ENCODE assay signal across 8 cellular contexts in the genomic region with DNA sequence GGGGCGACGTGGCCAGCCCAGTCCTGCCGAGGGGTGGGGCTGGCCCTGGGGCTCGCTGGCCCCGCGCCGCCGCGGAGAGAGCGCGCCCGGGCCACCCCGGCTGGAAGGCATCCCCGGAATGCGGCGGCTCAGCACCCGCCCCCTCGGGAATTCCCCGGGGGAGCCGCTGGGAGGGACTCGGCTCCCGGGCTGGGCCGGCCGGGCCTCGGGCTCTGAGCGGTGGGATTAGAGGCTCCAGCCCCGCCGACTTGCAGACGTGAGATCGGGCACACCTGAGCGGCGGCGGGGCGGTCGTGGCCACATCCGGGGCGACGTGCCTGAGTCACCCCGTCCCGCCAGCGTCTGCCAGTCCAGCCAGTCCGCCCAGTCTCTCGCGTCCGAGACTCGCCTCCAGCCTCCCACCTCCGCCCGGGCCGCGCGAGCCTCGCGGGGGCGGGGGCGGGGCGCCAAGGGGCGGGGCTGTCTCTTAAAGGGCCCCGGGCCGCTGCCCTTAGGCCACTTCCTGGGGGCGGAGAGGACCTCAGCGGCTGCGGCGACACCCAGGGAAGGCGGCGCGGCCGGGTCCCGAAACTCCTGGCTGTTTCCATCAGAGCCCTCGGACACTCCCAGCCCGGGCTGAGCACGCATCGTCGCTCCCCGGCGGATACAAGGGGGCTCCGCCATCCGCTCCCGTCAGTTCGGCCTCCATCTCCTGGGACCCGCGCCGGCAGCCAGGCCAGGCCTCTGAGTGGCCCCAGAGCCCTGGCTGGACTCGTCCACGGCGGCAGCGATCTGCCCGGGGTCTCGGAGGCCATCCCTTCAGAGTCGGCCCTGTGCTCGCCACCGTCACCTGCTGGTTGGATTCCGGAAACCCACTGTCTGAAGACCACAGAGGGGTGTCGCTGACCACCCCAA.
DNase-seq lines count a peak whose midpoint lies in the region; ATAC-seq, FAIRE-seq and TF ChIP-seq lines count a peak whose summit lies in the region.

A gene (plus strand): TSS at position 498 of the 894 bp plus-strand sequence.

- peak within 1 kb of the TSS; percentile 89 for H3K4me3 Mint-ChIP-seq in nephron progenitor cell

- peak within 1 kb of the TSS; percentile 98 for H3K27ac ChIP-seq in subcutaneous abdominal adipose tissue (ENCODE audit: low read depth, low read length)

- peaks cover 7% of the 10 kb centered on the region for H3K27me3 Mint-ChIP-seq in nephron progenitor cell (ENCODE audit: low read depth, poor library complexity)

- DNase-seq in AG09309 (ENCODE audit: low read depth) (peak; percentile 65), RCC 7860 (ENCODE audit: low spot score) (peak; percentile 94), fibroblast of the conjunctiva (ENCODE audit: low read depth) (peak; percentile 72), nephron progenitor cell (peak; percentile 90)
- DNase-seq in activated effector memory CD4-positive, alpha-beta T cell treated with anti-CD3 and anti-CD28 coated beads, Interleukin-2, amount 50 U/mL, for 16 hours: peak; percentile 90

- no peaks in the 10 kb centered on the region for H3K36me3 ChIP-seq in subcutaneous abdominal adipose tissue (ENCODE audit: control insufficient read depth in 5 of 5, insufficient read depth in 5 of 5, low read length in 5 of 5)

- H3K9me3 Mint-ChIP-seq in nephron progenitor cell: no peaks in the 10 kb centered on the region

- no peaks in the 10 kb centered on the region for H3K9me3 ChIP-seq in subcutaneous abdominal adipose tissue (ENCODE audit: control insufficient read depth in 5 of 5, low read length in 5 of 5)

- H3K4me1 Mint-ChIP-seq in nephron progenitor cell: peaks cover 61% of the 10 kb centered on the region

- peaks cover 3 to 63% (median 56%) of the 10 kb centered on the region in 5 donors for H3K4me1 ChIP-seq in subcutaneous abdominal adipose tissue (ENCODE audit: control insufficient read depth in 5 of 5, insufficient read depth in 5 of 5, low read length in 5 of 5)

- ATAC-seq in GM19025 (IDR thresholded peaks at IDR 0.05; ENCODE audit: low read depth, unreplicated experiment) (peak; percentile 65), HG03280 (IDR thresholded peaks at IDR 0.05; ENCODE audit: unreplicated experiment) (peak; percentile 61)

- H3K4me3 ChIP-seq in AG09309 (ENCODE audit: control insufficient read depth, low read depth, low read length) (peak within 1 kb of the TSS; percentile 93), subcutaneous abdominal adipose tissue (ENCODE audit: low read depth in 1 of 5, low read length in 5 of 5) (peak within 1 kb of the TSS; percentile 76 to 87 (median 79))

- no peaks in the 10 kb centered on the region for H3K27me3 ChIP-seq in subcutaneous abdominal adipose tissue (ENCODE audit: control insufficient read depth in 5 of 5, insufficient read depth in 4 of 5, low read length in 5 of 5)

- H3K9ac ChIP-seq in subcutaneous abdominal adipose tissue (ENCODE audit: low read length in 5 of 5): peak within 1 kb of the TSS; percentile 84 to 92 (median 87)

- H3K27ac Mint-ChIP-seq in nephron progenitor cell: peak within 1 kb of the TSS; percentile 78

- FAIRE-seq in RCC 7860 (lab: Jason Lieb, UNC): no peak

- TF ChIP-seq CTCF in AG09309 (IDR thresholded peaks at IDR 0.05; ENCODE audit: control insufficient read depth, insufficient read depth, low read depth, low read length, missing control alignments): peak; percentile 72
- peak; percentile 64 for TF ChIP-seq CTCF in nephron progenitor cell (IDR thresholded peaks at IDR 0.05)

- no peaks in the 10 kb centered on the region for H3K36me3 Mint-ChIP-seq in nephron progenitor cell (ENCODE audit: low read depth)

Comparison
In these comparisons a context has a peak if more than half of its experiments do, and no peak if none do; other contexts are left out.
1. Peak in every context shown above with its lines: DNase-seq, ATAC-seq, H3K4me3 ChIP-seq and H3K27ac ChIP-seq.